ENCODE assay signal across 8 cellular contexts in the genomic region with DNA sequence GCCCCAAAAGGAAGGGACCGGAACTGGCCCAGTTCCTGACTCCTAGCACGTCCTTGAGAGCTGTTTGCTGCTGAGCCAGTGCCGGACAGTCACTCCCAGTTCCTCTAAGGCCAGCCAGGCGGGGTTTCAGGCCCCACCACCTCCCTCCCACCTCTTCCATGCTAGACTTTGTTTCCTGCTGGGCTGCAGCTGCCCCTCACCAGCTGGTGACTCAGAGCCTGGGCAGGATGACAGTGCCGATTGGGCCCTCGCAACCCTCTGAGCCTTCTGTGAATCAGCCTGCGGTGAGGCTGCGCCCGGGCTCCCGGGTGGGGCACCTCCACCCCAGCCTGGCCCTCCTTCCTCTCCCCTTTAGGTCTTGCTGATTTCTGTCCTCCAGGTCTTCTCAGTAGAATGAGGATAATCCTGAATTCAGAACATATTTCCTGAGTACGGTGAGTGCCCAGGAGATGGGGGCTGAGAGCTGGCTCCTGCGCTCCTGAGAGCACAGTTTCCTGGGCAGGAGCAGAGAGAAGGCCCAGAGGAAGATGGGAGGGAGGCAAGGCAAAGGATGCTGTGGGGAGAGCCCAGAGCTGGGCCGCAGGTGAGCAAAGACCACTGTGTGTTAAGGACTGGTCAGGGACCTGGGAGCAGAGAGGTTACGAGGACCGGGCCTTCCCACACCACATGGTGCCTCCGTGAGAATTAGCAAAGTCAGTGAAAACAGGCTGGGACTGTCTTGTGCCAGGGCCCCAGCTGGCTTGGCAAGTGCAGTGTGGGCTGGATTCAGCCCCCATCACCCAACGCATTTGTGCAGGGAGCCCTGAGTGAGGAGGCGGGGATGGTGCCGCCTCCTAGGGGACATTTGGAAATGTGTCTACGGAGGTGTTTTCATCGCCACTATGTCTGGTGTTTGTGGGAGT. TPM values are rescaled to one million over a fixed set of nuclear protein-coding genes. Genes with fewer than 3 reads are reported as not detected.
A peak's percentile ranks its signal among the peaks of the same experiment; 100 is the strongest.
DNase-seq lines count a peak whose midpoint lies in the region; ATAC-seq and TF ChIP-seq lines count a peak whose summit lies in the region.

No MANE protein-coding gene starts in this region.

- CTCF ChIA-PET in PC-3 (lab: Charles Lee): interaction anchor here (0.7 to 1.2 kb wide), 3 partner anchors 17 to 76 kb away, joined by 3 read pairs; no protein-coding TSS in a partner anchor

- H3K4me3 ChIP-seq in BLaER1 (no peak overlapping the region), PC-3 (ENCODE audit: low read length) (peak overlapping the region; percentile 69), muscle layer of duodenum (ENCODE audit: low read depth in 1 of 2, low read length in 2 of 2) (peak overlapping the region; percentile 32 to 33)

- no peaks in the 10 kb centered on the region for H3K9me3 Mint-ChIP-seq in activated T-cell treated with anti-CD3 and anti-CD28 coated beads, Interleukin-2, amount 50 U/mL, for 4 hours

- H3K36me3 Mint-ChIP-seq in activated T-cell treated with anti-CD3 and anti-CD28 coated beads, Interleukin-2, amount 50 U/mL, for 4 hours (ENCODE audit: insufficient read depth): no peaks in the 10 kb centered on the region

- H3K4me3 Mint-ChIP-seq in activated T-cell treated with anti-CD3 and anti-CD28 coated beads, Interleukin-2, amount 50 U/mL, for 4 hours: peak overlapping the region; percentile 69

- H3K4me1 Mint-ChIP-seq in activated T-cell treated with anti-CD3 and anti-CD28 coated beads, Interleukin-2, amount 50 U/mL, for 4 hours (ENCODE audit: low read depth): peaks cover 22% of the 10 kb centered on the region

- TF ChIP-seq CTCF in PC-3 (conservative IDR thresholded peaks at IDR 0.05; ENCODE audit: low read depth, low read length): peak; percentile 51

- peak; percentile 70 for TF ChIP-seq POLR2A in erythroblast (IDR thresholded peaks at IDR 0.05; ENCODE audit: low read length)

- no peaks in the 10 kb centered on the region for H3K27me3 ChIP-seq in BLaER1
- H3K27me3 ChIP-seq in PC-3 (ENCODE audit: low read length): no peaks in the 10 kb centered on the region
- H3K27me3 ChIP-seq in muscle layer of duodenum (ENCODE audit: low read depth, low read length): no peaks in the 10 kb centered on the region

- peak overlapping the region; percentile 81 for H3K4me2 ChIP-seq in BLaER1
- H3K4me2 ChIP-seq in PC-3 (ENCODE audit: low read length): peak overlapping the region; percentile 98

- no peaks in the 10 kb centered on the region for H3K9me2 ChIP-seq in PC-3 (replicated peaks; ENCODE audit: low read length)

- BruUV-seq in PC-3 (replicated peaks; lab: Mats Ljungman, UMichigan): TSS peak; percentile 85

- no peaks in the 10 kb centered on the region for H4K20me1 ChIP-seq in BLaER1
- no peaks in the 10 kb centered on the region for H4K20me1 ChIP-seq in PC-3 (ENCODE audit: low read length)

- POLR2A ChIA-PET in PC-3 (lab: Charles Lee; ENCODE audit: unreplicated experiment): interaction anchor here (0.8 to 1.0 kb wide), 2 partner anchors 11 to 18 kb away, joined by 4 to 5 read pairs; no protein-coding TSS in a partner anchor

- H3K9me3 ChIP-seq in BLaER1 (no peaks in the 10 kb centered on the region), PC-3 (ENCODE audit: low read length) (no peaks in the 10 kb centered on the region), muscle layer of duodenum (ENCODE audit: control insufficient read depth in 1 of 2, low read length in 2 of 2) (no peaks in the 10 kb centered on the region)

- H2AFZ ChIP-seq in PC-3 (ENCODE audit: low read length): peak overlapping the region; percentile 31; the same call in 1 of the 2 replicates

- H3K27me3 Mint-ChIP-seq in activated T-cell treated with anti-CD3 and anti-CD28 coated beads, Interleukin-2, amount 50 U/mL, for 4 hours (ENCODE audit: low read depth): no peaks in the 10 kb centered on the region

- H3K4me1 ChIP-seq in BLaER1 (peaks cover 51% of the 10 kb centered on the region), PC-3 (ENCODE audit: insufficient read depth, low read length) (peaks cover 46% of the 10 kb centered on the region), muscle layer of duodenum (ENCODE audit: control insufficient read depth in 1 of 2, insufficient read depth in 2 of 2, low read length in 2 of 2) (peaks cover 14 to 23% of the 10 kb centered on the region in 2 donors)

- intact Hi-C loops in PC-3 (cut with micrococcal nuclease): loop anchor here (2.0 to 10.0 kb wide), 2 partner anchors 16 to 336 kb away; partner anchors contain the start of gene ST6GALNAC4

- H3K27ac ChIP-seq in BLaER1 (peak overlapping the region; percentile 62), PC-3 (ENCODE audit: low read length) (peak overlapping the region; percentile 100), muscle layer of duodenum (ENCODE audit: low read length) (peak overlapping the region; percentile 81)

- peaks cover 24% of the 10 kb centered on the region for H3K79me2 ChIP-seq in PC-3 (ENCODE audit: low read length)

- DNase-seq in PC-3 (peak; percentile 96), erythroblast (lab: John Stamatoyannopoulos, UW) (peak; percentile 78 to 88), NCI-H1048 (lab: John Stamatoyannopoulos, UW) (no peak)
- DNase-seq in activated T-cell treated with anti-CD3 and anti-CD28 coated beads, Interleukin-2, amount 50 U/mL, for 4 hours: peak; percentile 72
- DNase-seq in stimulated activated CD8-positive, alpha-beta memory T cell treated with anti-CD3 and anti-CD28 coated beads, Interleukin-4, amount 100 ng/mL, for 1 hour (ENCODE audit: low read depth in 2 of 2, low spot score in 1 of 2): peak; percentile 48 to 65

- H3K36me3 ChIP-seq in BLaER1: no peaks in the 10 kb centered on the region
- no peaks in the 10 kb centered on the region for H3K36me3 ChIP-seq in PC-3 (ENCODE audit: low read depth, low read length)
- no peaks in the 10 kb centered on the region for H3K36me3 ChIP-seq in muscle layer of duodenum (ENCODE audit: control insufficient read depth in 1 of 2, insufficient read depth in 2 of 2, low read length in 2 of 2)

- H3K9ac ChIP-seq in BLaER1: peak overlapping the region; percentile 51; the same call in 1 of the 2 replicates
- peak overlapping the region; percentile 93 for H3K9ac ChIP-seq in PC-3 (ENCODE audit: low read length)

- peaks cover 6% of the 10 kb centered on the region for H3F3A ChIP-seq in PC-3 (ENCODE audit: low read length, unreplicated experiment)

- ATAC-seq in HG03460 (IDR thresholded peaks at IDR 0.05; ENCODE audit: unreplicated experiment) (peak; percentile 56), PC-3 (peak; percentile 80)
- peak; percentile 99 for ATAC-seq in activated T-cell treated with anti-CD3 and anti-CD28 coated beads, Interleukin-2, amount 50 U/mL, for 4 hours

RNA-seq across cellular contexts. Expression of gene STXBP1, which starts 32.9 kb away (rescaled TPM):
- 9.1 and 12.2 TPM in 2 replicates for total RNA-seq in PC-3 (2014; rRNA removed)
- total RNA-seq in activated T-cell treated with anti-CD3 and anti-CD28 coated beads, Interleukin-2, amount 50 U/mL, for 4 hours: 10 to 100 TPM; 10.8 to 11.6 (median 11.0) TPM
